ENCODE assay signal across 15 cellular contexts in the genomic region with DNA sequence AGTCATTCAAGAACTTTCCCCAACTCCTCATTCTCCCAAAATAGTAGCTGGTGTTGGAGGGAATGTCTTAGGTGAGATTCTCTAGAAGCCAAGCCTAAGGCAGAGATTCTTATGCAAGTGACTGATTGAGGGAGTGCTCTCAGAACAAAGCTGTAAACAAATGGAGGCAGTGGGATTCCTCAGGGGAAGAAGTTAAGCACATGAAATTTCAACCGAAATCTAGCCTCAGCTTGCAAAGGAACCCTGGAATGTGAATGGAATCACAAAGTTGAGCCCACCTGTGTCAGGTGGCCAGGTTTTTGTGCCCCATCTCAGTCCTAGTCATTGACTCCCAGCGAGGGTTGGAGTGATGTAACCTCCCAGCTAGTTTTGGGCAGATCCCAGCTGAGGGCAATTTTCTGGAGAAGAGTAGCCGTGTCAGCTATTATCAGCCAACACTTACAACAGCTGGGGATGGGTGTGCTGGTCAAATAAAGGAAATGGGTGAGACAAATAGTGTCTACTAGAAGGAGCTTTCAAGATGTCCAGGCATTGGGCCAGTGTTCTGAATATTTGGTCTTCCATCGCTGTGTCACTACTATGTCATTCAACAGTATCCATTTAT. TPM values are rescaled to one million over a fixed set of nuclear protein-coding genes. Genes with fewer than 3 reads are reported as not detected.
DNase-seq lines count a peak whose midpoint lies in the region; ATAC-seq, FAIRE-seq and TF ChIP-seq lines count a peak whose summit lies in the region.
"Had no signal": no experiment of that assay in that cellular context is flagged by ENCODE, and none has a peak within 500 bp of the region (broad histone marks: within the 10 kb centered on the region; RNA-seq: fewer than 3 reads in every experiment).

No MANE protein-coding gene starts in this region.

- 100% methylated on average over 1 of the region's 4 CpGs; no CpG with 5 or more reads in 1 of the 2 experiments for WGBS in IMR-90 (ENCODE audit: extremely low coverage in 2 of 2, insufficient read length in 1 of 2), 2 experiments
- WGBS in H1 (ENCODE audit: extremely low coverage in 1 of 2, insufficient coverage in 1 of 2, insufficient read length in 1 of 2, insufficient replicate concordance in 2 of 2, low coverage in 1 of 2, low lambda C conversion rate in 2 of 2, missing lambda C conversion rate in 1 of 2), 2 experiments: 43% methylated on average over 4 of the region's 4 CpGs; no CpG with 5 or more reads in 1 of the 2 experiments
- WGBS in mesendoderm (ENCODE audit: extremely low coverage, insufficient coverage, low lambda C conversion rate): no CpG with 5 or more reads among the region's 4 CpGs
- 88% methylated on average over 4 of the region's 4 CpGs for WGBS in prostate gland
- WGBS in small intestine, 3 donors: 83 to 92% (median 87%) methylated on average over 4 of the region's 4 CpGs

- H3K27me3 Mint-ChIP-seq in CD8-positive, alpha-beta T cell (ENCODE audit: low read depth): peaks cover 2% of the 10 kb centered on the region

- H3K27ac ChIP-seq in ACC112 (ENCODE audit: low read depth, low read length) (peak overlapping the region; percentile 94), IMR-90 (ENCODE audit: insufficient read depth, low read length) (peak overlapping the region; percentile 96), H1 (ENCODE audit: low read depth, low read length) (peak overlapping the region; percentile 91), mesendoderm (ENCODE audit: low read depth, low read length) (peak overlapping the region; percentile 55), prostate gland (no peak overlapping the region), small intestine (ENCODE audit: low read depth in 1 of 2, low read length in 1 of 2) (no peak overlapping the region)
- no peak overlapping the region for H3K27ac ChIP-seq in CD8-positive, alpha-beta T cell (ENCODE audit: low read depth, low read length)

- peak overlapping the region; percentile 99 for H2BK12ac ChIP-seq in H1 (ENCODE audit: low read depth, low read length)

- H3K4me1 Mint-ChIP-seq in CD8-positive, alpha-beta T cell (ENCODE audit: low read depth): no peaks in the 10 kb centered on the region
- H3K4me1 Mint-ChIP-seq: T-cell had no signal

- peaks cover 35% of the 10 kb centered on the region for H3K4me1 ChIP-seq in ACC112 (ENCODE audit: control insufficient read depth, insufficient read depth, low read length, unreplicated experiment)
- H3K4me1 ChIP-seq in IMR-90 (ENCODE audit: control insufficient read depth, insufficient read depth, low read length): peaks cover 13% of the 10 kb centered on the region
- peaks cover 3 to 17% (median 14%) of the 10 kb centered on the region in 4 experiments; a peak in 6 of 7 replicates for H3K4me1 ChIP-seq in H1 (replicated peaks in 1 of 4; ENCODE audit: control insufficient read depth in 3 of 4, insufficient read depth in 4 of 4, low read length in 3 of 4)
- H3K4me1 ChIP-seq in mesendoderm (ENCODE audit: control insufficient read depth, low read depth, low read length): peaks cover 8% of the 10 kb centered on the region
- no peaks in the 10 kb centered on the region for H3K4me1 ChIP-seq in prostate gland (replicated peaks)
- no peaks in the 10 kb centered on the region for H3K4me1 ChIP-seq in small intestine (ENCODE audit: control insufficient read depth in 2 of 2, insufficient read depth in 1 of 2, low read depth in 1 of 2, low read length in 1 of 2)
- no peaks in the 10 kb centered on the region for H3K4me1 ChIP-seq in CD8-positive, alpha-beta T cell (ENCODE audit: insufficient read depth, low read length)

- H3K9me1 ChIP-seq in IMR-90 (ENCODE audit: insufficient read depth, low read length): peaks cover 8% of the 10 kb centered on the region

- H3K9ac ChIP-seq in IMR-90 (ENCODE audit: low read depth, low read length) (no peak overlapping the region), H1 (replicated peaks in 1 of 4; ENCODE audit: extremely low read depth in 1 of 4, low read depth in 3 of 4, low read length in 3 of 4) (peak overlapping the region in 2 of 4 experiments; percentile 46 to 53; a peak in 3 of 7 replicates), mesendoderm (ENCODE audit: low read length) (no peak overlapping the region)

- H3K9me3 ChIP-seq in IMR-90 (ENCODE audit: control insufficient read depth, insufficient read depth, low read length): no peaks in the 10 kb centered on the region
- no peaks in the 10 kb centered on the region for H3K9me3 ChIP-seq in H1 (ENCODE audit: insufficient read depth in 2 of 2, low read depth in 1 of 2, low read length in 1 of 2)
- no peaks in the 10 kb centered on the region for H3K9me3 ChIP-seq in prostate gland
- H3K9me3 ChIP-seq in small intestine (ENCODE audit: control insufficient read depth, low read depth): no peaks in the 10 kb centered on the region
- no peaks in the 10 kb centered on the region for H3K9me3 ChIP-seq in CD8-positive, alpha-beta T cell (ENCODE audit: low read length)
- H3K9me3 ChIP-seq: gastroesophageal sphincter, transverse colon had no signal

- H2AFZ ChIP-seq in ACC112 (ENCODE audit: low read length, unreplicated experiment) (peak overlapping the region; percentile 2), IMR-90 (replicated peaks; ENCODE audit: low read length, poor library complexity) (peak overlapping the region; percentile 72), H1 (ENCODE audit: low read length) (no peak overlapping the region)

- no peak for TF ChIP-seq RAD21 in IMR-90 (IDR thresholded peaks at IDR 0.05; ENCODE audit: low read length)
- peak in 1 of 2 experiments; percentile 13; a peak in 1 of 4 replicates for TF ChIP-seq RAD21 in H1 (IDR thresholded peaks at IDR 0.05 in 1 of 2, conservative IDR thresholded peaks at IDR 0.05 in 1 of 2; ENCODE audit: low read depth in 2 of 2, low read length in 2 of 2)

- H3K4me2 ChIP-seq in IMR-90 (ENCODE audit: low read depth, low read length): no peak overlapping the region; the same call in 1 of the 2 replicates
- peak overlapping the region in 1 of 2 experiments; percentile 24; a peak in 3 of 4 replicates for H3K4me2 ChIP-seq in H1 (ENCODE audit: insufficient read depth in 1 of 2, low read depth in 2 of 2, low read length in 2 of 2)
- no peak overlapping the region for H3K4me2 ChIP-seq in mesendoderm (ENCODE audit: low read length)

- no peaks in the 10 kb centered on the region for H3K79me2 ChIP-seq in ACC112 (ENCODE audit: control insufficient read depth, insufficient read depth, low read length, unreplicated experiment)
- H3K79me2 ChIP-seq in H1 (ENCODE audit: control insufficient read depth in 1 of 2, insufficient read depth in 2 of 2, low read length in 2 of 2): no peaks in the 10 kb centered on the region
- H3K79me2 ChIP-seq in mesendoderm (ENCODE audit: control insufficient read depth, insufficient read depth, low read length): no peaks in the 10 kb centered on the region

- no TSS peak for BruUV-seq in IMR-90 (replicated peaks; lab: Mats Ljungman, UMichigan)

- H2AK9ac ChIP-seq in IMR-90 (replicated peaks; ENCODE audit: low read depth, low read length, poor library complexity): peak overlapping the region; percentile 8

- intact Hi-C loops in IMR-90 (cut with micrococcal nuclease) (loop anchor here (1.0 kb wide), 1 partner anchor 14 kb away; no protein-coding TSS in a partner anchor), prostate gland (cut with DNase I) (no loop called here)
- intact Hi-C loops in CD8-positive, alpha-beta T cell (cut with DNase I, micrococcal nuclease): no loop called here

- H4K20me1 ChIP-seq in IMR-90 (ENCODE audit: insufficient read depth, low read length) (no peaks in the 10 kb centered on the region), H1 (replicated peaks in 1 of 2; ENCODE audit: control insufficient read depth in 1 of 2, insufficient read depth in 2 of 2, low read length in 2 of 2) (no peaks in the 10 kb centered on the region)

- H3K36me3 ChIP-seq in ACC112 (ENCODE audit: insufficient read depth, low read length): no peaks in the 10 kb centered on the region
- H3K36me3 ChIP-seq in IMR-90 (ENCODE audit: control insufficient read depth, insufficient read depth, low read length): no peaks in the 10 kb centered on the region
- H3K36me3 ChIP-seq in H1 (ENCODE audit: control insufficient read depth in 2 of 4, insufficient read depth in 4 of 4, low read length in 3 of 4): no peaks in the 10 kb centered on the region
- H3K36me3 ChIP-seq in mesendoderm (ENCODE audit: control insufficient read depth, insufficient read depth, low read length): no peaks in the 10 kb centered on the region
- H3K36me3 ChIP-seq in prostate gland: no peaks in the 10 kb centered on the region
- no peaks in the 10 kb centered on the region for H3K36me3 ChIP-seq in small intestine (ENCODE audit: control insufficient read depth in 2 of 2, insufficient read depth in 2 of 2, low read length in 2 of 2)
- no peaks in the 10 kb centered on the region for H3K36me3 ChIP-seq in CD8-positive, alpha-beta T cell (ENCODE audit: insufficient read depth, low read length)
- H3K36me3 ChIP-seq: gastroesophageal sphincter, transverse colon had no signal

- H3K18ac ChIP-seq in IMR-90 (ENCODE audit: low read depth, low read length) (peak overlapping the region; percentile 98), H1 (ENCODE audit: extremely low read depth, low read length) (peak overlapping the region; percentile 96), mesendoderm (ENCODE audit: low read length) (peak overlapping the region; percentile 77)

- peak overlapping the region; percentile 94 for H3K4ac ChIP-seq in IMR-90 (ENCODE audit: low read depth, low read length)
- H3K4ac ChIP-seq in H1 (replicated peaks; ENCODE audit: insufficient read length, low read depth, low read length): peak overlapping the region; percentile 80
- H3K4ac ChIP-seq in mesendoderm (ENCODE audit: low read depth, low read length): peak overlapping the region; percentile 95

- H3K4me3 ChIP-seq in ACC112 (ENCODE audit: low read depth, low read length) (no peak overlapping the region), IMR-90 (ENCODE audit: insufficient read depth, low read depth, low read length) (no peak overlapping the region), H1 (ENCODE audit: extremely low read depth in 1 of 4, insufficient read depth in 2 of 4, low read depth in 3 of 4, low read length in 4 of 4) (peak overlapping the region in 1 of 4 experiments; percentile 8; a peak in 2 of 8 replicates), mesendoderm (ENCODE audit: low read length) (no peak overlapping the region), prostate gland (no peak overlapping the region), small intestine (ENCODE audit: low read depth in 1 of 2, low read length in 2 of 2) (no peak overlapping the region)
- H3K4me3 ChIP-seq in CD8-positive, alpha-beta T cell (ENCODE audit: low read depth, low read length): no peak overlapping the region
- H3K4me3 ChIP-seq: gastroesophageal sphincter, transverse colon had no signal

- H3K36me3 Mint-ChIP-seq in CD8-positive, alpha-beta T cell: no peaks in the 10 kb centered on the region
- H3K36me3 Mint-ChIP-seq: T-cell had no signal

- TF ChIP-seq CTCF in IMR-90 (conservative IDR thresholded peaks at IDR 0.05; ENCODE audit: low read depth, low read length) (no peak), H1 (IDR thresholded peaks at IDR 0.05; ENCODE audit: control extremely low read depth in 1 of 3, insufficient read depth in 1 of 3, low read depth in 1 of 3, low read length in 3 of 3) (no peak), prostate gland (IDR thresholded peaks at IDR 0.05) (no peak)
- TF ChIP-seq CTCF in CD8-positive, alpha-beta T cell (IDR thresholded peaks at IDR 0.05): no peak

- CTCF ChIA-PET in IMR-90 (lab: Yijun Ruan, JAX) (interaction anchor here (1.2 kb wide), 1 partner anchor 9 kb away, joined by 3 read pairs; no protein-coding TSS in a partner anchor), H1 (lab: Charles Lee; ENCODE audit: partially characterized antibody) (interaction anchor here (0.7 to 2.8 kb wide), 10 partner anchors 8 to 79 kb away, joined by 3 to 12 read pairs (median 4); a partner anchor contains a TSS)
- CTCF ChIA-PET in CD8-positive, alpha-beta T cell (lab: Charles Lee): interaction anchor here (1.2 kb wide), 1 partner anchor 79 kb away, joined by 4 read pairs; no protein-coding TSS in a partner anchor

- H3K56ac ChIP-seq in IMR-90 (ENCODE audit: extremely low read depth, insufficient read depth, low read length): peak overlapping the region; percentile 49; the same call in 1 of the 2 replicates
- peak overlapping the region; percentile 50 for H3K56ac ChIP-seq in H1 (replicated peaks; ENCODE audit: insufficient read length, low read depth, low read length)
- H3K56ac ChIP-seq in mesendoderm (ENCODE audit: low read length): peak overlapping the region; percentile 65

- FAIRE-seq in H1 (lab: Jason Lieb, UNC) (peak; percentile 99), small intestine (lab: Jason Lieb, UNC) (no peak)

- 0 out of 2 replicates have a peak, but pooled peaks have one; percentile 10 for ATAC-seq in IMR-90 (ENCODE audit: low read depth)
- ATAC-seq in CD8-positive, alpha-beta T cell: no peak
- ATAC-seq: gastroesophageal sphincter, T-cell had no signal

- H2BK5ac ChIP-seq in IMR-90 (ENCODE audit: low read depth, low read length, poor library complexity, severe bottlenecking) (peak overlapping the region; percentile 95), H1 (ENCODE audit: low read depth, low read length) (peak overlapping the region; percentile 99), mesendoderm (ENCODE audit: low read length) (peak overlapping the region; percentile 54)

- peak overlapping the region; percentile 95 for H4K91ac ChIP-seq in IMR-90 (ENCODE audit: insufficient read depth, low read depth, low read length)
- H4K91ac ChIP-seq in H1 (replicated peaks; ENCODE audit: insufficient read length, low read length): peak overlapping the region; percentile 97

- H3K14ac ChIP-seq in IMR-90 (replicated peaks; ENCODE audit: low read depth, low read length) (peak overlapping the region; percentile 99), H1 (ENCODE audit: insufficient read length) (no peak overlapping the region)

- H4K8ac ChIP-seq in IMR-90 (ENCODE audit: low read depth in 2 of 2, low read length in 2 of 2): peak overlapping the region; percentile 69 to 94
- no peak overlapping the region for H4K8ac ChIP-seq in H1 (ENCODE audit: extremely low read depth, insufficient read depth, low read length)
- H4K8ac ChIP-seq in mesendoderm (ENCODE audit: low read depth, low read length): no peak overlapping the region

- H2BK15ac ChIP-seq in IMR-90 (ENCODE audit: low read depth, low read length) (peak overlapping the region; percentile 86; the same call in 2 of the 3 replicates), H1 (ENCODE audit: low read length) (no peak overlapping the region), mesendoderm (replicated peaks; ENCODE audit: low read depth) (no peak overlapping the region)

- no peak overlapping the region for H3K4me3 Mint-ChIP-seq in CD8-positive, alpha-beta T cell
- H3K4me3 Mint-ChIP-seq: T-cell had no signal

- H2BK120ac ChIP-seq in IMR-90 (ENCODE audit: low read depth, low read length): peak overlapping the region; percentile 97
- H2BK120ac ChIP-seq in H1 (replicated peaks; ENCODE audit: low read depth, low read length): peak overlapping the region; percentile 99
- peak overlapping the region; percentile 66 for H2BK120ac ChIP-seq in mesendoderm (ENCODE audit: low read depth, low read length)

- peak overlapping the region; percentile 71 for H3K23ac ChIP-seq in IMR-90 (ENCODE audit: low read depth, low read length)
- H3K23ac ChIP-seq in H1 (ENCODE audit: insufficient read length): no peak overlapping the region
- no peak overlapping the region for H3K23ac ChIP-seq in mesendoderm (ENCODE audit: low read length)

- in situ Hi-C loops in IMR-90 (cut with MboI; ENCODE audit: low sequenced_read_pairs): no loop called here

- DNase-seq in IMR-90 (peak; percentile 28), H1 (ENCODE audit: low read depth in 1 of 2, low spot score in 2 of 2) (peak; percentile 57 to 70), mesendoderm (peak; percentile 83), prostate gland (ENCODE audit: low spot score) (no peak), small intestine (no peak), DMS153 (lab: John Stamatoyannopoulos, UW) (no peak)
- DNase-seq in CD8-positive, alpha-beta T cell: no peak
- DNase-seq: activated CD4-positive, alpha-beta T cell treated with anti-CD3 and anti-CD28 coated beads for 4 hours; aorta; NCI-H2171 treated with DMSO at 0.1 percent for 48 hours; nucleus accumbens; T-cell; transverse colon had no signal

- H3K79me1 ChIP-seq in IMR-90 (ENCODE audit: low read depth in 1 of 2, low read length in 2 of 2) (no peaks in the 10 kb centered on the region), H1 (ENCODE audit: low read depth, low read length) (no peaks in the 10 kb centered on the region), mesendoderm (ENCODE audit: low read length) (no peaks in the 10 kb centered on the region)

- TF ChIP-seq EP300 in H1 (IDR thresholded peaks at IDR 0.05; ENCODE audit: borderline replicate concordance in 1 of 2, low read depth in 2 of 2, low read length in 2 of 2): peak in 1 of 2 experiments; percentile 79; a peak in 1 of 3 replicates

- no peaks in the 10 kb centered on the region for H3K27me3 ChIP-seq in ACC112 (ENCODE audit: insufficient read depth, low read length)
- no peaks in the 10 kb centered on the region for H3K27me3 ChIP-seq in IMR-90 (ENCODE audit: control insufficient read depth, insufficient read depth, low read length)
- no peaks in the 10 kb centered on the region for H3K27me3 ChIP-seq in H1 (replicated peaks in 1 of 4; ENCODE audit: control insufficient read depth in 3 of 4, extremely low read depth in 1 of 4, insufficient read depth in 3 of 4, low read length in 3 of 4)
- no peaks in the 10 kb centered on the region for H3K27me3 ChIP-seq in mesendoderm (ENCODE audit: insufficient read depth, low read length, poor library complexity)
- no peaks in the 10 kb centered on the region for H3K27me3 ChIP-seq in prostate gland (replicated peaks; ENCODE audit: insufficient read depth)
- no peaks in the 10 kb centered on the region for H3K27me3 ChIP-seq in small intestine (ENCODE audit: control insufficient read depth in 2 of 2, insufficient read depth in 2 of 2, low read length in 2 of 2)
- H3K27me3 ChIP-seq in CD8-positive, alpha-beta T cell (ENCODE audit: insufficient read depth, low read length): no peaks in the 10 kb centered on the region
- H3K27me3 ChIP-seq: gastroesophageal sphincter, transverse colon had no signal

- dilution Hi-C loops in IMR-90 (cut with HindIII; ENCODE audit: low sequenced_read_pairs, unreplicated experiment): no loop called here

- H2AK5ac ChIP-seq in IMR-90 (ENCODE audit: low read depth, low read length): peak overlapping the region; percentile 98
- peak overlapping the region; percentile 96 for H2AK5ac ChIP-seq in H1 (ENCODE audit: low read depth, low read length)
- H2AK5ac ChIP-seq in mesendoderm (ENCODE audit: low read length): no peak overlapping the region

- H2BK20ac ChIP-seq in IMR-90 (ENCODE audit: low read depth, low read length): peak overlapping the region; percentile 98
- H2BK20ac ChIP-seq in H1 (ENCODE audit: low read length): peak overlapping the region; percentile 87

- POLR2A ChIA-PET in IMR-90 (lab: Charles Lee; ENCODE audit: unreplicated experiment) (no interaction called here), H1 (lab: Charles Lee; ENCODE audit: partially characterized antibody) (interaction anchor here (0.7 to 5.4 kb wide), 14 partner anchors 9 to 126 kb away, joined by 3 to 79 read pairs (median 5); a partner anchor contains a TSS)
- POLR2A ChIA-PET in CD8-positive, alpha-beta T cell (lab: Charles Lee): interaction anchor here (0.6 kb wide), 1 partner anchor 196 kb away, joined by 3 read pairs; no protein-coding TSS in a partner anchor

- H3K9me3 Mint-ChIP-seq in CD8-positive, alpha-beta T cell: no peaks in the 10 kb centered on the region
- H3K9me3 Mint-ChIP-seq: T-cell had no signal

- H3K23me2 ChIP-seq in H1 (ENCODE audit: low read depth, low read length): no peaks in the 10 kb centered on the region

- H4K5ac ChIP-seq in IMR-90 (ENCODE audit: low read depth, low read length) (peak overlapping the region; percentile 98), H1 (ENCODE audit: insufficient read length, low read depth, low read length) (peak overlapping the region; percentile 61), mesendoderm (ENCODE audit: low read length) (no peak overlapping the region)

- TF ChIP-seq POLR2A in IMR-90 (IDR thresholded peaks at IDR 0.05; ENCODE audit: low read depth, low read length): no peak
- TF ChIP-seq POLR2A in H1 (IDR thresholded peaks at IDR 0.05; ENCODE audit: control extremely low read depth in 1 of 2, low read depth in 2 of 2, low read length in 2 of 2): peak; percentile 29 to 73
- no peak for TF ChIP-seq POLR2A in prostate gland (IDR thresholded peaks at IDR 0.05)

- no peak overlapping the region for H3K27ac Mint-ChIP-seq in CD8-positive, alpha-beta T cell
- H3K27ac Mint-ChIP-seq: T-cell had no signal

RNA-seq across cellular contexts. Expression of a gene that starts 29.7 kb away (rescaled TPM):
- total RNA-seq in IMR-90 (2012; rRNA removed) (27.1 and 54.4 TPM in 2 replicates), prostate gland (1 to 10 TPM; 4.4 to 4.8 TPM)
- polyA plus RNA-seq in IMR-90 (2012; rRNA removed) (12.9 and 14.9 TPM in 2 replicates), H1 (2011; rRNA removed) (20.5 and 23.4 TPM in 2 replicates), small intestine (1 to 10 TPM in 1 of 3 donors, under 1 TPM in 2; 0.22 to 2.6 (median 0.81) TPM)
- polyA plus RNA-seq in IMR-90 (2012; cell fraction: cytosol; rRNA removed): 1.9 and 5.8 TPM in 2 replicates
- 6.7 and 13.7 TPM in 2 replicates for polyA plus RNA-seq in IMR-90 (2012; cell fraction: nucleus; rRNA removed; ENCODE audit: low replicate concordance)
- 145 and 153 TPM in 2 replicates for total RNA-seq in H1 (2021; fragmentation: NEBNext Ultra II Directional; extraction: Animal tissue kit (Norgen Biotek cat#: 25700))
- polyA plus RNA-seq in H1 (2011; cell fraction: cytosol; rRNA removed): 45.3 TPM
- 30.0 TPM for polyA plus RNA-seq in H1 (2011; cell fraction: nucleus; rRNA removed)
- 42.5 to 55.1 TPM (median 50.9 TPM) in 4 replicates for polyA plus RNA-seq in H1 (2012, experiment 1 of 2)
- polyA plus RNA-seq in H1 (2012, experiment 2 of 2): 5.4 TPM
- 46.6 TPM for polyA plus RNA-seq in H1 (2013, experiment 1 of 2)
- polyA plus RNA-seq in H1 (2013, experiment 2 of 2): 39.5 TPM
- 55.5 and 65.6 TPM in 2 replicates for polyA minus RNA-seq in H1 (2011; rRNA and poly(A)+ RNA removed)
- polyA minus RNA-seq in H1 (2011; cell fraction: cytosol; rRNA and poly(A)+ RNA removed): 84.8 TPM
- polyA minus RNA-seq in H1 (2011; cell fraction: nucleus; rRNA and poly(A)+ RNA removed): 136 TPM
- 39.2 TPM for polyA plus RNA-seq in mesendoderm (2013, experiment 1 of 2)
- 41.4 TPM for polyA plus RNA-seq in mesendoderm (2013, experiment 2 of 2)
- not detected for total RNA-seq in CD8-positive, alpha-beta T cell

Comparison
In these comparisons a context has a peak if more than half of its experiments do, and no peak if none do; other contexts are left out.
1. H3K27ac ChIP-seq: peak in ACC112 (single experiment), IMR-90 (single experiment), H1 (single experiment) and mesendoderm (single experiment); none in prostate gland (0 of 2), small intestine (0 of 2) and CD8-positive, alpha-beta T cell (single experiment).
2. DNase-seq: peak in IMR-90 (single experiment), H1 (2 of 2) and mesendoderm (single experiment); none in prostate gland (single experiment), small intestine (single experiment), DMS153 (single experiment) and CD8-positive, alpha-beta T cell (0 of 7).
3. H4K8ac ChIP-seq: peak in IMR-90 (2 of 2); none in H1 (single experiment) and mesendoderm (single experiment).
4. POLR2A ChIP-seq: peak in H1 (2 of 2); none in IMR-90 (single experiment) and prostate gland (single experiment).
5. RNA of a gene that starts 29.7 kb away (total RNA-seq): 145 to 153 TPM in H1, 27.1 to 54.4 TPM in IMR-90 and 4.4 to 4.8 TPM in prostate gland; not detected in CD8-positive, alpha-beta T cell; every median in the first group is over 4 times any median in the second.
6. Peak in every context shown above with its lines, with median percentiles within 50 percentile points of each other: H2BK120ac ChIP-seq, H2BK5ac ChIP-seq, H3K18ac ChIP-seq, H3K4ac ChIP-seq and H3K56ac ChIP-seq.